ENCODE assay signal across 1 cellular context in the genomic region with DNA sequence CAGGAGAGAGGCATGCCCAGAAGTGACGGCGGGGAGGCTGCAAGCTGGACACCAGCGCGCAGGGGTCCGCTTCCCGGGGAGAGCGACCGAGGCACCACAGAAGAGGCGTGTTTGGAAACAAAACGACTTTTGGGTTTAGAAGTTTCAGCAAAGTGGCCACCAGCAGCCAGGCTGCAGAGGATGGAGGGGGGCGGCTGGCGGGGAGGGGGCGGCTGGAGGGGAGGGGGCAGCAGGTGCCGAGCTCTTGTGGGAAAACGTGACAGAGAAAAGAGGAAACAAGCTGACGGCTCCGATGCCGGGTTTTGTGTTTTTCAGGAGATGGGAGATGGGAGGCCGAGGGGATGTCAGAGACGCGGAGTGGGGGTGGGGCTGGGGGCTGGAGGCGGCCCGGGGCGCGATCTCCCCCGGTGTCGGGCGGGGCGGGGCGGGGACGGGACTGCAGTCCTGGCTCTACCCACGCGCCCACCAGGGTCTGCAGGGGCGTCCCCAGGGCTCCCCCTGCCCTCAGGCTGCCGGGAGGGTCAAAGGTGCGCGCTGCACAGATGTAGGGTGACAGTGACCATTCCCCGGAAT.
TF ChIP-seq lines count a peak whose summit lies in the region.

No MANE protein-coding gene starts in this region.

TF ChIP-seq in HCT116, 20 proteins besides CTCF, POLR2A, EP300 and RAD21 (continued from another document):
- TF ChIP-seq POLR2AphosphoS5 (IDR thresholded peaks at IDR 0.05; ENCODE audit: low read depth, low read length) (no peak), TCF7L2 (IDR thresholded peaks at IDR 0.05; ENCODE audit: borderline replicate concordance, extremely low read depth, insufficient read depth, insufficient read length) (no peak), ELF1 (IDR thresholded peaks at IDR 0.05; ENCODE audit: borderline replicate concordance, low read depth) (no peak), JUND (IDR thresholded peaks at IDR 0.05) (no peak), EGR1 (IDR thresholded peaks at IDR 0.05; ENCODE audit: low read depth) (no peak)
